9 cellular contexts compared by ENCODE assay signal in genomic region chr15:66772967-66773873, GRCh38.
DNase-seq lines count a peak whose midpoint lies in the region; ATAC-seq and TF ChIP-seq lines count a peak whose summit lies in the region.
"Had no signal": no experiment of that assay in that cellular context is flagged by ENCODE, and none has a peak within 500 bp of the region (broad histone marks: within the 10 kb centered on the region; RNA-seq: fewer than 3 reads in every experiment).

No MANE protein-coding gene starts in this region.

- H3K4me2 ChIP-seq in mesenchymal stem cell (ENCODE audit: low read length, poor library complexity, severe bottlenecking): peak overlapping the region; percentile 20

- H3K4me3 Mint-ChIP-seq in endothelial cell (ENCODE audit: unreplicated experiment): no peak overlapping the region

- H3K18ac ChIP-seq in mesenchymal stem cell (ENCODE audit: low read depth in 1 of 2, low read length in 2 of 2): peak overlapping the region; percentile 88

- intact Hi-C loops in thyroid gland (cut with DNase I): loop anchor here (5.0 to 10.0 kb wide), 2 partner anchors 71 to 268 kb away; partner anchors contain the start of genes RPL4, SMAD6 and ZWILCH

- H3K36me3 ChIP-seq in mesenchymal stem cell (ENCODE audit: control insufficient read depth in 1 of 2, insufficient read depth in 2 of 2, low read depth in 1 of 2, low read length in 2 of 2) (peaks cover 0 to 23% of the 10 kb centered on the region in 2 experiments), thyroid gland (no peaks in the 10 kb centered on the region)

- WGBS in mesenchymal stem cell: 39% methylated on average over 15 of the region's 16 CpGs
- 21 to 23% methylated on average over 16 of the region's 16 CpGs for WGBS in thyroid gland, 2 donors

- peak overlapping the region; percentile 81 for H3K27ac Mint-ChIP-seq in endothelial cell (ENCODE audit: unreplicated experiment)

- TF ChIP-seq POLR2A in thyroid gland (IDR thresholded peaks at IDR 0.05): no peak

- H3K27me3 Mint-ChIP-seq in endothelial cell (ENCODE audit: unreplicated experiment): peaks cover 12% of the 10 kb centered on the region

- H3K9me3 ChIP-seq in mesenchymal stem cell (ENCODE audit: control insufficient read depth, low read length): no peaks in the 10 kb centered on the region
- no peaks in the 10 kb centered on the region for H3K9me3 ChIP-seq in thyroid gland

- DNase-seq in M059J (ENCODE audit: low read depth) (peak; percentile 25), endothelial cell (ENCODE audit: low spot score) (no peak), mesenchymal stem cell (no peak), thyroid gland (peak; percentile 68 to 71), HCEC 1CT (no peak), substantia nigra (lab: John Stamatoyannopoulos, UW) (no peak), foreskin keratinocyte (no peak)
- no peak for DNase-seq in activated CD4-positive, alpha-beta T cell treated with anti-CD3 and anti-CD28 coated beads, Interleukin-2, amount 50 U/mL, for 1 hour
- DNase-seq: central memory CD4-positive, alpha-beta T cell had no signal

- no peaks in the 10 kb centered on the region for H3K9me3 Mint-ChIP-seq in endothelial cell (ENCODE audit: unreplicated experiment)

- ATAC-seq in foreskin keratinocyte: no peak

- peaks cover 4% of the 10 kb centered on the region for H3K36me3 Mint-ChIP-seq in endothelial cell (ENCODE audit: low read depth, unreplicated experiment)

- H3K4me1 ChIP-seq in mesenchymal stem cell (ENCODE audit: control insufficient read depth, insufficient read depth, low read depth, low read length) (peaks cover 57% of the 10 kb centered on the region), thyroid gland (peaks cover 50 to 90% of the 10 kb centered on the region in 2 donors), foreskin keratinocyte (no peaks in the 10 kb centered on the region)

- H4K91ac ChIP-seq in mesenchymal stem cell (ENCODE audit: low read length): peak overlapping the region; percentile 92

- H3K4ac ChIP-seq in mesenchymal stem cell (ENCODE audit: low read depth in 1 of 2, low read length in 2 of 2): peak overlapping the region; percentile 69 to 85

- peak overlapping the region; percentile 86 for H4K8ac ChIP-seq in mesenchymal stem cell (ENCODE audit: low read length)

- no peak overlapping the region for H2AFZ ChIP-seq in mesenchymal stem cell (ENCODE audit: low read depth, low read length)

- peak overlapping the region; percentile 64 for H3K9ac ChIP-seq in mesenchymal stem cell (ENCODE audit: low read length)

- H3K4me1 Mint-ChIP-seq in endothelial cell (ENCODE audit: unreplicated experiment): peaks cover 40% of the 10 kb centered on the region

- H3K4me3 ChIP-seq in mesenchymal stem cell (ENCODE audit: insufficient read depth in 1 of 2, low read depth in 1 of 2, low read length in 2 of 2) (peak overlapping the region in 1 of 2 experiments; percentile 11), thyroid gland (replicated peaks in 1 of 3) (peak overlapping the region in 1 of 3 donors; percentile 2)

- peak overlapping the region; percentile 93 to 97 for H2BK12ac ChIP-seq in mesenchymal stem cell (ENCODE audit: low read length in 2 of 2)

- TF ChIP-seq CTCF in endothelial cell (IDR thresholded peaks at IDR 0.05; ENCODE audit: unreplicated experiment) (no peak), thyroid gland (IDR thresholded peaks at IDR 0.05) (no peak), foreskin keratinocyte (conservative IDR thresholded peaks at IDR 0.05) (no peak)

- peak overlapping the region in 1 of 2 experiments; percentile 57 for H3K23ac ChIP-seq in mesenchymal stem cell (ENCODE audit: low read length in 2 of 2)

- peak overlapping the region; percentile 57 for H2BK120ac ChIP-seq in mesenchymal stem cell (ENCODE audit: low read depth, low read length)

- peak overlapping the region; percentile 93 for H3K27ac ChIP-seq in mesenchymal stem cell (ENCODE audit: low read length, poor library complexity, severe bottlenecking)
- H3K27ac ChIP-seq in thyroid gland: peak overlapping the region; percentile 88 to 94 (median 92)
- no peak overlapping the region for H3K27ac ChIP-seq in substantia nigra (ENCODE audit: low read depth, low read length, poor library complexity, severe bottlenecking)
- H3K27ac ChIP-seq in foreskin keratinocyte: no peak overlapping the region

- peak overlapping the region; percentile 87 for H2BK5ac ChIP-seq in mesenchymal stem cell (ENCODE audit: low read depth, low read length, poor library complexity, severe bottlenecking)

- no peak overlapping the region for H2BK15ac ChIP-seq in mesenchymal stem cell (ENCODE audit: low read depth, poor library complexity, severe bottlenecking)

- H3K79me1 ChIP-seq in mesenchymal stem cell (replicated peaks; ENCODE audit: low read length, poor library complexity, severe bottlenecking): peaks cover 11% of the 10 kb centered on the region

- peak overlapping the region; percentile 99 for H2AK5ac ChIP-seq in mesenchymal stem cell (ENCODE audit: low read length, severe bottlenecking)

- H3K27me3 ChIP-seq in mesenchymal stem cell (ENCODE audit: control insufficient read depth in 1 of 2, insufficient read depth in 1 of 2, low read length in 2 of 2) (no peaks in the 10 kb centered on the region), thyroid gland (no peaks in the 10 kb centered on the region), foreskin keratinocyte (peaks cover 16% of the 10 kb centered on the region)

- peak overlapping the region in 1 of 2 experiments; percentile 93 for H3K14ac ChIP-seq in mesenchymal stem cell (ENCODE audit: low read length in 2 of 2)

Comparison
In these comparisons a context has a peak if more than half of its experiments do, and no peak if none do; other contexts are left out.
1. DNase-seq: peak in M059J (single experiment) and thyroid gland (2 of 2); none in endothelial cell (single experiment), mesenchymal stem cell (single experiment), activated CD4-positive, alpha-beta T cell treated with anti-CD3 and anti-CD28 coated beads, Interleukin-2, amount 50 U/mL, for 1 hour (single experiment), HCEC 1CT (single experiment), substantia nigra (0 of 49) and foreskin keratinocyte (0 of 2).
2. H3K27ac ChIP-seq: peak in mesenchymal stem cell (single experiment) and thyroid gland (3 of 3); none in substantia nigra (single experiment) and foreskin keratinocyte (single experiment).